Comparison of ENCODE assay signal across 26 cellular contexts in the genomic region with DNA sequence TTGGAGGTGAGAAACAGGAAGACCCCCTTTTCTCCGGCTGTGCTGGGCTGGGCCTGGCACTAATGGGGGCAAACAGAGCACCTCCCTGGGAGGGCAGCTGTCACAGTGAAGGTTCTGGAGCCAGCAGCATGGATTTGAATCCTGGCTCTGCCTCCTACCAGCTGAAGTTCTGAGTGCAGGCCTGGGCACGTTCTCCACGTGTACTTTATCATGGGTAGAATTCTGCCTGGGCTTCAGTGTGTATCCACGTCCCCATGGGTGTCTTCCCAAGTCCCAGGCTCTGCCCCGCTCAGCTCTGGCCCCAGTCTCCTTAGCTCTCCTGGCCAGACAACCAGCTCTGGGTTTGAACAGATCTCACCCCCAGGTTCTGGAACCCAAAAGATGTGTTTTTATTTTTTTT.
DNase-seq lines count a peak whose midpoint lies in the region; ATAC-seq, FAIRE-seq and TF ChIP-seq lines count a peak whose summit lies in the region.
"Had no signal": no experiment of that assay in that cellular context is flagged by ENCODE, and none has a peak within 500 bp of the region (broad histone marks: within the 10 kb centered on the region; RNA-seq: fewer than 3 reads in every experiment).

No MANE protein-coding gene starts in this region.

- H3K4me1 ChIP-seq in esophagus muscularis mucosa (peaks cover 0 to 6% (median 5%) of the 10 kb centered on the region in 4 donors), kidney (ENCODE audit: control insufficient read depth in 1 of 2, insufficient read depth in 1 of 2, low read depth in 1 of 2, low read length in 2 of 2) (no peaks in the 10 kb centered on the region)
- H3K4me1 ChIP-seq: HAP-1, Peyer's patch, SJSA1 had no signal

- WGBS in esophagus muscularis mucosa: 82% methylated on average over 5 of the region's 5 CpGs

- no peak for TF ChIP-seq POLR2A in esophagus muscularis mucosa (IDR thresholded peaks at IDR 0.05; ENCODE audit: low read depth)

- H3K27me3 ChIP-seq in esophagus muscularis mucosa: no peaks in the 10 kb centered on the region
- H3K27me3 ChIP-seq: Peyer's patch, SJSA1 had no signal

- intact Hi-C loops in esophagus muscularis mucosa (cut with DNase I) (no loop called here), kidney (cut with DNase I) (no loop called here)

- peaks cover 3% of the 10 kb centered on the region for H3K9me3 Mint-ChIP-seq in neural crest cell

- H3K27ac ChIP-seq in esophagus muscularis mucosa (replicated peaks in 1 of 4): no peak overlapping the region
- no peak overlapping the region for H3K27ac ChIP-seq in kidney (ENCODE audit: low read depth in 2 of 2, low read length in 2 of 2)
- H3K27ac ChIP-seq: KMS-11, Peyer's patch, SJSA1 had no signal

- H3K4me3 Mint-ChIP-seq in neural crest cell: no peak overlapping the region
- H3K4me3 Mint-ChIP-seq: CD14-positive monocyte, GM23338 had no signal

- TF ChIP-seq EP300 in esophagus muscularis mucosa (IDR thresholded peaks at IDR 0.05): no peak

- peaks cover 7% of the 10 kb centered on the region for H3K36me3 Mint-ChIP-seq in neural crest cell (ENCODE audit: low read depth)

- H3K27ac Mint-ChIP-seq in neural crest cell (ENCODE audit: unreplicated experiment): peak overlapping the region; percentile 35
- H3K27ac Mint-ChIP-seq: CD14-positive monocyte, GM23338 had no signal

- no peaks in the 10 kb centered on the region for H3K27me3 Mint-ChIP-seq in neural crest cell (ENCODE audit: low read depth)

- peak; percentile 47 for DNase-seq in NCI-H2171 treated with DMSO at 0.1 percent for 48 hours (lab: John Stamatoyannopoulos, UW)
- DNase-seq in NCI-H2171 (lab: John Stamatoyannopoulos, UW): no peak
- DNase-seq in NCI-H1694 treated with DMSO at 0.1 percent for 48 hours (lab: John Stamatoyannopoulos, UW): peak; percentile 72
- peak; percentile 80 for DNase-seq in esophagus muscularis mucosa (ENCODE audit: extremely low spot score)
- no peak for DNase-seq in neural crest cell (ENCODE audit: low read depth, low spot score)
- no peak for DNase-seq in NCI-H1436 (lab: John Stamatoyannopoulos, UW)
- DNase-seq in kidney: no peak
- DNase-seq: 8988T, AML-193, DMS79, MV-4-11, NCI-H1105 treated with DMSO at 0.1 percent for 48 hours, NCI-H187 treated with DMSO at 0.1 percent for 48 hours, NCI-H2107, NCI-H2227 treated with DMSO at 0.1 percent for 48 hours, NCI-H510A, NCI-H748 treated with DMSO at 0.1 percent for 48 hours had no signal

- TF ChIP-seq CTCF in esophagus muscularis mucosa (IDR thresholded peaks at IDR 0.05): no peak
- TF ChIP-seq CTCF in neural crest cell (conservative IDR thresholded peaks at IDR 0.05): no peak
- TF ChIP-seq CTCF in kidney (IDR thresholded peaks at IDR 0.05; ENCODE audit: borderline replicate concordance, extremely low read depth, insufficient read depth): no peak

- no peak for ATAC-seq in GM21381 (IDR thresholded peaks at IDR 0.05; ENCODE audit: unreplicated experiment)
- ATAC-seq: GM23338, Right ventricle myocardium inferior had no signal

- H3K36me3 ChIP-seq in esophagus muscularis mucosa: peaks cover 0 to 17% (median 2%) of the 10 kb centered on the region in 4 donors
- no peaks in the 10 kb centered on the region for H3K36me3 ChIP-seq in kidney (ENCODE audit: control insufficient read depth in 1 of 2, insufficient read depth in 2 of 2, low read length in 2 of 2)
- H3K36me3 ChIP-seq: Peyer's patch, SJSA1 had no signal

- H3K9me3 ChIP-seq in esophagus muscularis mucosa: no peaks in the 10 kb centered on the region
- H3K9me3 ChIP-seq in kidney (ENCODE audit: control insufficient read depth in 1 of 2, low read length in 2 of 2): no peaks in the 10 kb centered on the region
- H3K9me3 ChIP-seq: HAP-1, Peyer's patch, SJSA1 had no signal

- H3K9ac ChIP-seq in kidney (ENCODE audit: low read length in 2 of 2): no peak overlapping the region
- H3K9ac ChIP-seq: KMS-11 had no signal

- H3K4me1 Mint-ChIP-seq in neural crest cell: no peaks in the 10 kb centered on the region
- H3K4me1 Mint-ChIP-seq: CD14-positive monocyte, GM23338 had no signal

- H3K4me3 ChIP-seq in esophagus muscularis mucosa: no peak overlapping the region
- H3K4me3 ChIP-seq in kidney (ENCODE audit: low read length in 2 of 2): no peak overlapping the region
- H3K4me3 ChIP-seq: GM23338, HAP-1, Peyer's patch, SJSA1 had no signal

- FAIRE-seq in kidney (lab: Jason Lieb, UNC): no peak
- FAIRE-seq: D721Med had no signal

Comparison
In these comparisons a context has a peak if more than half of its experiments do, and no peak if none do; other contexts are left out.
1. DNase-seq: peak in NCI-H2171 treated with DMSO at 0.1 percent for 48 hours (single experiment), NCI-H1694 treated with DMSO at 0.1 percent for 48 hours (single experiment) and esophagus muscularis mucosa (single experiment); none in NCI-H2171 (single experiment), neural crest cell (single experiment), NCI-H1436 (single experiment) and kidney (single experiment).